Comparison of ENCODE assay signal across 21 cellular contexts in the genomic region with DNA sequence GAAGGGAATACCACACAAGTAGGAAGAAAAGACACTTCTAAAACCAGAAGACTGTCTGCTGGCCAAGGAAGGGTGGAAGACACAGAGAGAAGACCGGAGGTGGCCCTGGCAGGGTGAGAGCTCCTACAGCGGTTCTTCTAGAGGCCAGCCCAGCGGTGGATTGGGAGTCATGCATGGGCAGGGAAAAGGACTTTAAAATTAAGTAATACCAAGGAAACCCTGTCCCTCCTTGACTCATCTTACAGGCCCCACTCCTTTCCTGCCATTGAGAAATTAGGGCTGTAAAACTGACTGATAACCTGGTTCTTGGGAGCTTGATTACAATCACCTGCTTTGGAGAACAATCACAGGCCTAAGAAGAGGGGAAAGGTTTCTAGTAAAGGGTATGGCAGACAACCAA. TPM values are rescaled to one million over a fixed set of nuclear protein-coding genes. Genes with fewer than 3 reads are reported as not detected.
"Had no signal": no experiment of that assay in that cellular context is flagged by ENCODE, and none has a peak within 500 bp of the region (broad histone marks: within the 10 kb centered on the region; RNA-seq: fewer than 3 reads in every experiment).

No MANE protein-coding gene starts in this region.

- H3K27ac Mint-ChIP-seq: activated naive CD8-positive, alpha-beta T cell treated with anti-CD3 and anti-CD28 coated beads, Interleukin-2, amount 10 ng/mL, durations not matched to agents 7 days and 5 days; memory B cell; naive thymus-derived CD4-positive, alpha-beta T cell; type B pancreatic cell had no signal

- DNase-seq: activated CD4-positive, alpha-beta T cell treated with anti-CD3 and anti-CD28 coated beads for 1 hour; activated naive CD4-positive, alpha-beta T cell treated with Interleukin-2 at 50 U/mL for 16 hours; activated naive CD8-positive, alpha-beta T cell treated with anti-CD3 and anti-CD28 coated beads, Interleukin-2, amount 10 ng/mL, durations not matched to agents 7 days and 5 days; erythroblast; foreskin melanocyte; glutamatergic neuron; kidney glomerular epithelial cell; left ventricle myocardium superior; naive thymus-derived CD4-positive, alpha-beta T cell; pancreas; right lobe of liver; stimulated activated naive CD4-positive, alpha-beta T cell treated with Interleukin-2 at 50 U/mL for 16 hours had no signal

- H3K27me3 Mint-ChIP-seq: type B pancreatic cell had no signal

- H3K4me3 ChIP-seq: body of pancreas, pancreas, right lobe of liver had no signal

- H3K4me1 Mint-ChIP-seq: activated naive CD8-positive, alpha-beta T cell treated with anti-CD3 and anti-CD28 coated beads, Interleukin-2, amount 10 ng/mL, durations not matched to agents 7 days and 5 days; memory B cell had no signal

- H3K27me3 ChIP-seq: body of pancreas, neutrophil, pancreas, right lobe of liver had no signal

- H3K27ac ChIP-seq: body of pancreas, neutrophil, pancreas, right lobe of liver had no signal

- H3K36me3 ChIP-seq: neutrophil, pancreas, right lobe of liver had no signal

- H3K9me3 ChIP-seq: body of pancreas, neutrophil, pancreas, right lobe of liver had no signal

- H3K4me3 Mint-ChIP-seq: activated naive CD8-positive, alpha-beta T cell treated with anti-CD3 and anti-CD28 coated beads, Interleukin-2, amount 10 ng/mL, durations not matched to agents 7 days and 5 days; memory B cell; naive thymus-derived CD4-positive, alpha-beta T cell; type B pancreatic cell had no signal

RNA-seq across cellular contexts. Expression of a gene that starts 16.1 kb away (rescaled TPM):
- total RNA-seq: activated CD8-positive, alpha-beta memory T cell treated with anti-CD3 and anti-CD28 coated beads for 36 hours; activated naive CD8-positive, alpha-beta T cell treated with anti-CD3 and anti-CD28 coated beads, Interleukin-2, amount 10 ng/mL, durations not matched to agents 7 days and 5 days; body of pancreas; cardiac septum; left ventricle myocardium superior; mucosa of gallbladder; naive thymus-derived CD4-positive, alpha-beta T cell; pancreas; subcutaneous adipose tissue; T-helper 1 cell treated with Interleukin-12 subunit alpha and Interleukin-12 subunit beta and Interleukin-4 antibody, amounts not matched to agents 30 ng/mL and 1 ng/mL, for 36 hours had no signal
- polyA plus RNA-seq: naive thymus-derived CD4-positive, alpha-beta T cell had no signal

RNA-seq across cellular contexts. Expression of a gene that starts 41.5 kb away (rescaled TPM):
- total RNA-seq: activated CD8-positive, alpha-beta memory T cell treated with anti-CD3 and anti-CD28 coated beads for 36 hours; activated naive CD8-positive, alpha-beta T cell treated with anti-CD3 and anti-CD28 coated beads, Interleukin-2, amount 10 ng/mL, durations not matched to agents 7 days and 5 days; body of pancreas; cardiac septum; left ventricle myocardium superior; mucosa of gallbladder; naive thymus-derived CD4-positive, alpha-beta T cell; pancreas; right lobe of liver; subcutaneous adipose tissue; T-helper 1 cell treated with Interleukin-12 subunit alpha and Interleukin-12 subunit beta and Interleukin-4 antibody, amounts not matched to agents 30 ng/mL and 1 ng/mL, for 36 hours had no signal
- polyA plus RNA-seq: naive thymus-derived CD4-positive, alpha-beta T cell; pancreas had no signal
